In the genomic region with DNA sequence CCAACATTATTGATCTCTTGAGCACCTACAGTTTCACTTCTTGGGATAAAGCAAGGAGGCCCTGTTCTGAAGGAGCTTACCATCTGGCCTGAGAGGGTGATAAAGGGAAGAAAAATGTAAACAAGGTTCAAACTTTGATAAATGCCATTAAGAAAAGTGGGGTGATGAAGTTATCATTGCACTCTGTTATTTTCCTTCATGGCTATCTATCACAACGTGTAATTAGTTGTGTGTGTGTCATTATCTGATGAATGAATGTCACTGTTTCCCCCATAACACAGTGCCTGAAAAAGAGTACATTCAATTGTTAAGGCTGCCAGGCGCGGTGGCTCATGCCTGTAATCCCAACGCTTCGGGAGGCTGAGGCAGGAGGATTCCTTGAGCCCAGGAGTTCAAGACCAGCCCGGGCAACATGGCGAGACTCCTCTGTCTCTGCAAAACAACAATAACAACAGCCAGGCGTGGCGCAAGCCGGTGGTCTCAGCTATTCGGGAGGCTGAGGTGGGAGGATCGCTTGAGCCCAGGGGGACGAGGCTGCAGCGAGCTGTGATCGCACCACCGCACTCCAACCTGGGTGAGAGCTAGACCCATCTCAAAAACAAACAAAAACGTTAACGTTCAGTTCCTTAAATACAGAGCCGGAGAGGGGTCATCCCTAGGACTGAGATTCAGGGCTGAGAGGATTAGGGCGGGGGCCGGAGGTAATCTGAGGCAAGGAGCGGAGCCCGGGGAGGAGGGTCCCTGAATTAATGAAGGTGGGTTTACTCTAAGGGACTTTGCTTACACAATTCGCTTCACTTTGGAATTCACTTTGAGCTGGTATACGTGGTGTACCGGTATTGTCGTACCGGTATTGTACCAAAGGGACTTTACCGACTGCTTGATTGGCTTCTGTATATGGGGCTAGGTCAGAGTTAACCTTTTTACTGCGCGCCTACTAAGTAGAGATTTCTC, we compare ENCODE assay signal across 8 cellular contexts. TPM values are rescaled to one million over a fixed set of nuclear protein-coding genes. Genes with fewer than 3 reads are reported as not detected.
DNase-seq lines count a peak whose midpoint lies in the region; ATAC-seq and TF ChIP-seq lines count a peak whose summit lies in the region.

No MANE protein-coding gene starts in this region.

- H3K9me3 Mint-ChIP-seq in activated CD4-positive, alpha-beta T cell treated with anti-CD3 and anti-CD28 coated beads, Interleukin-2, amount 10 ng/mL, durations not matched to agents 7 days and 5 days = no peaks in the 10 kb centered on the region
- H3K9me3 Mint-ChIP-seq in activated naive CD8-positive, alpha-beta T cell treated with anti-CD3 and anti-CD28 coated beads, Interleukin-2, amount 10 ng/mL, durations not matched to agents 7 days and 5 days = no peaks in the 10 kb centered on the region

- H3K27ac Mint-ChIP-seq in activated CD4-positive, alpha-beta T cell treated with anti-CD3 and anti-CD28 coated beads, Interleukin-2, amount 10 ng/mL, durations not matched to agents 7 days and 5 days = peak overlapping the region; percentile 92
- H3K27ac Mint-ChIP-seq in activated naive CD8-positive, alpha-beta T cell treated with anti-CD3 and anti-CD28 coated beads, Interleukin-2, amount 10 ng/mL, durations not matched to agents 7 days and 5 days = peak overlapping the region; percentile 91

- CTCF ChIA-PET in activated CD4-positive, alpha-beta T cell treated with anti-CD3 and anti-CD28 coated beads, Interleukin-2, amount 10 ng/mL, durations not matched to agents 7 days and 5 days (lab: Charles Lee) = interaction anchor here (0.9 to 4.7 kb wide), 7 partner anchors 9 to 77 kb away, joined by 3 to 16 read pairs (median 5); no protein-coding TSS in a partner anchor

- H3K9me3 ChIP-seq in left lung (no peaks in the 10 kb centered on the region), thymus (ENCODE audit: control insufficient read depth) (no peaks in the 10 kb centered on the region)

- H3K36me3 Mint-ChIP-seq in activated CD4-positive, alpha-beta T cell treated with anti-CD3 and anti-CD28 coated beads, Interleukin-2, amount 10 ng/mL, durations not matched to agents 7 days and 5 days (ENCODE audit: low read depth) = peaks cover 38% of the 10 kb centered on the region
- peaks cover 19% of the 10 kb centered on the region for H3K36me3 Mint-ChIP-seq in activated naive CD8-positive, alpha-beta T cell treated with anti-CD3 and anti-CD28 coated beads, Interleukin-2, amount 10 ng/mL, durations not matched to agents 7 days and 5 days

- no peak for DNase-seq in activated CD4-positive, alpha-beta T cell treated with anti-CD3 and anti-CD28 coated beads, Interleukin-2, amount 10 ng/mL, durations not matched to agents 7 days and 5 days
- no peak for DNase-seq in activated CD4-positive, alpha-beta T cell treated with anti-CD3 and anti-CD28 coated beads, Interleukin-2, amount 50 U/mL, for 48 hours
- DNase-seq in activated naive CD8-positive, alpha-beta T cell treated with anti-CD3 and anti-CD28 coated beads, Interleukin-2, amount 10 ng/mL, durations not matched to agents 7 days and 5 days = no peak
- DNase-seq in left lung = no peak
- no peak for DNase-seq in NCI-H2029 (lab: John Stamatoyannopoulos, UW)
- DNase-seq in COLO668 (lab: John Stamatoyannopoulos, UW; ENCODE audit: unreplicated experiment) = no peak

- peak overlapping the region in 1 of 2 donors; percentile 80 for H3K27ac ChIP-seq in left lung
- H3K27ac ChIP-seq in thymus (ENCODE audit: low read depth) = no peak overlapping the region

- no peak for ATAC-seq in activated naive CD8-positive, alpha-beta T cell treated with anti-CD3 and anti-CD28 coated beads, Interleukin-2, amount 10 ng/mL, durations not matched to agents 7 days and 5 days (ENCODE audit: low read depth)
- no peak for ATAC-seq in left lung
- no peak for ATAC-seq in GM18861 (IDR thresholded peaks at IDR 0.05; ENCODE audit: unreplicated experiment)

- 59% methylated on average over 31 of the region's 31 CpGs for WGBS in thymus

- H3K27me3 ChIP-seq in left lung (no peaks in the 10 kb centered on the region), thymus (ENCODE audit: control insufficient read depth, insufficient read depth) (no peaks in the 10 kb centered on the region)

- H3K27me3 Mint-ChIP-seq in activated CD4-positive, alpha-beta T cell treated with anti-CD3 and anti-CD28 coated beads, Interleukin-2, amount 10 ng/mL, durations not matched to agents 7 days and 5 days = no peaks in the 10 kb centered on the region
- H3K27me3 Mint-ChIP-seq in activated naive CD8-positive, alpha-beta T cell treated with anti-CD3 and anti-CD28 coated beads, Interleukin-2, amount 10 ng/mL, durations not matched to agents 7 days and 5 days = no peaks in the 10 kb centered on the region

- no peak for TF ChIP-seq CTCF in left lung (IDR thresholded peaks at IDR 0.05)

- POLR2A ChIA-PET in activated CD4-positive, alpha-beta T cell treated with anti-CD3 and anti-CD28 coated beads, Interleukin-2, amount 10 ng/mL, durations not matched to agents 7 days and 5 days (lab: Charles Lee) = interaction anchor here (0.6 kb wide), 2 partner anchors 76 to 689 kb away, joined by 3 read pairs; no protein-coding TSS in a partner anchor
- POLR2A ChIA-PET in activated naive CD8-positive, alpha-beta T cell treated with anti-CD3 and anti-CD28 coated beads, Interleukin-2, amount 10 ng/mL, durations not matched to agents 7 days and 5 days (lab: Charles Lee) = interaction anchor here (0.6 to 1.6 kb wide), 8 partner anchors 9 to 651 kb away, joined by 3 to 12 read pairs (median 4); a partner anchor contains a TSS

- peaks cover 50% of the 10 kb centered on the region for H3K4me1 Mint-ChIP-seq in activated CD4-positive, alpha-beta T cell treated with anti-CD3 and anti-CD28 coated beads, Interleukin-2, amount 10 ng/mL, durations not matched to agents 7 days and 5 days
- H3K4me1 Mint-ChIP-seq in activated naive CD8-positive, alpha-beta T cell treated with anti-CD3 and anti-CD28 coated beads, Interleukin-2, amount 10 ng/mL, durations not matched to agents 7 days and 5 days = peaks cover 41% of the 10 kb centered on the region

- intact Hi-C loops in left lung (cut with DNase I) = no loop called here

- H3K4me1 ChIP-seq in left lung (peaks cover 9 to 17% of the 10 kb centered on the region in 2 donors), thymus (ENCODE audit: control insufficient read depth, insufficient read depth, low read length) (peaks cover 9% of the 10 kb centered on the region)

- H3K36me3 ChIP-seq in left lung (peaks cover 0 to 39% of the 10 kb centered on the region in 2 donors), thymus (ENCODE audit: control insufficient read depth, insufficient read depth) (peaks cover 30% of the 10 kb centered on the region)

- H3K4me3 ChIP-seq in left lung (peak overlapping the region; percentile 75 to 87), thymus (ENCODE audit: low read length) (peak overlapping the region; percentile 78)

- H3K4me3 Mint-ChIP-seq in activated CD4-positive, alpha-beta T cell treated with anti-CD3 and anti-CD28 coated beads, Interleukin-2, amount 10 ng/mL, durations not matched to agents 7 days and 5 days = peak overlapping the region; percentile 94
- peak overlapping the region; percentile 96 for H3K4me3 Mint-ChIP-seq in activated naive CD8-positive, alpha-beta T cell treated with anti-CD3 and anti-CD28 coated beads, Interleukin-2, amount 10 ng/mL, durations not matched to agents 7 days and 5 days

RNA-seq across cellular contexts. Expression of a gene that starts 0.9 kb away (rescaled TPM):
- 100 to 1,000 TPM; 145 TPM for total RNA-seq in activated CD4-positive, alpha-beta T cell treated with anti-CD3 and anti-CD28 coated beads, Interleukin-2, amount 10 ng/mL, durations not matched to agents 7 days and 5 days
- 100 to 1,000 TPM; 113 to 124 TPM for total RNA-seq in activated naive CD8-positive, alpha-beta T cell treated with anti-CD3 and anti-CD28 coated beads, Interleukin-2, amount 10 ng/mL, durations not matched to agents 7 days and 5 days
- 100 to 1,000 TPM in 1 of 2 donors, 10 to 100 TPM in 1; 65.0 to 105 TPM for total RNA-seq in left lung
- 107 TPM for polyA plus RNA-seq in thymus

RNA-seq across cellular contexts. Expression of a gene that starts 22.0 kb away (rescaled TPM):
- 10 to 100 TPM; 21.4 to 22.7 TPM for total RNA-seq in activated CD4-positive, alpha-beta T cell treated with anti-CD3 and anti-CD28 coated beads, Interleukin-2, amount 10 ng/mL, durations not matched to agents 7 days and 5 days
- 10 to 100 TPM; 11.4 to 12.5 TPM for total RNA-seq in activated naive CD8-positive, alpha-beta T cell treated with anti-CD3 and anti-CD28 coated beads, Interleukin-2, amount 10 ng/mL, durations not matched to agents 7 days and 5 days
- 10 to 100 TPM; 30.8 to 41.5 TPM for total RNA-seq in left lung
- 36.1 TPM for polyA plus RNA-seq in thymus

RNA-seq across cellular contexts. Expression of a gene that starts 34.4 kb away (rescaled TPM):
- total RNA-seq in activated CD4-positive, alpha-beta T cell treated with anti-CD3 and anti-CD28 coated beads, Interleukin-2, amount 10 ng/mL, durations not matched to agents 7 days and 5 days = not detected
- total RNA-seq in activated naive CD8-positive, alpha-beta T cell treated with anti-CD3 and anti-CD28 coated beads, Interleukin-2, amount 10 ng/mL, durations not matched to agents 7 days and 5 days = not detected
- not detected for total RNA-seq in left lung
- under 0.01 TPM for polyA plus RNA-seq in thymus

RNA-seq across cellular contexts. Expression of a gene that starts 39.4 kb away (rescaled TPM):
- 1 to 10 TPM; 1.3 to 1.5 TPM for total RNA-seq in activated CD4-positive, alpha-beta T cell treated with anti-CD3 and anti-CD28 coated beads, Interleukin-2, amount 10 ng/mL, durations not matched to agents 7 days and 5 days
- total RNA-seq in activated naive CD8-positive, alpha-beta T cell treated with anti-CD3 and anti-CD28 coated beads, Interleukin-2, amount 10 ng/mL, durations not matched to agents 7 days and 5 days = 1 to 10 TPM; 5.3 to 5.4 TPM
- total RNA-seq in left lung = 1 to 10 TPM; 3.6 to 6.2 TPM
- polyA plus RNA-seq in thymus = 2.3 TPM

RNA-seq across cellular contexts. Expression of a gene that starts 51.6 kb away (rescaled TPM):
- 100 to 1,000 TPM; 185 to 215 TPM for total RNA-seq in activated CD4-positive, alpha-beta T cell treated with anti-CD3 and anti-CD28 coated beads, Interleukin-2, amount 10 ng/mL, durations not matched to agents 7 days and 5 days
- 100 to 1,000 TPM; 183 to 198 TPM for total RNA-seq in activated naive CD8-positive, alpha-beta T cell treated with anti-CD3 and anti-CD28 coated beads, Interleukin-2, amount 10 ng/mL, durations not matched to agents 7 days and 5 days
- total RNA-seq in left lung = 100 to 1,000 TPM; 126 to 178 TPM
- 146 TPM for polyA plus RNA-seq in thymus
